Comparison of ENCODE assay signal across 1 cellular context in the genomic region with DNA sequence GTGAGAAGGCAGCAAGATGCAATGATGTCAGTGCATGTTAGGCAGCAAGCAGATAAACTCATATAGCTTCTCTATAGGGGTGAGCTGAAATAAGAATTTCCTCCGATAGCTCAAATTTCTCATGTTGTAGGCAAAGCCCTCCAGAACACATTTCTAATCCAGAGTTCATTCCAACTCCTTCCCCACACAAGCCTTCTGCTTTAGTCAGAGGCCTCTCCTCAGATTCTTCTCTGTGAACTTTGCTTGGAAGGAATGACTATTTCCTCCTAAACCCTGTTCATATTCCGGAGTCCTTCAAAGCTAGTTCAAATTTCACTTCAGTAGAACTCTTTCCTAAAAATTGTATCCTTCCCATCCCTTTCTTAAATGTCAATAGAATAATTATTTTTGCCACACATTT.
TF ChIP-seq lines count a peak whose summit lies in the region.

No MANE protein-coding gene starts in this region.

TF ChIP-seq in GM12878, 131 proteins besides CTCF, POLR2A, EP300 and RAD21:
- no peak for TF ChIP-seq FOS (IDR thresholded peaks at IDR 0.05; ENCODE audit: borderline replicate concordance, extremely low read depth, insufficient read length)
- TF ChIP-seq, protein P1, sequence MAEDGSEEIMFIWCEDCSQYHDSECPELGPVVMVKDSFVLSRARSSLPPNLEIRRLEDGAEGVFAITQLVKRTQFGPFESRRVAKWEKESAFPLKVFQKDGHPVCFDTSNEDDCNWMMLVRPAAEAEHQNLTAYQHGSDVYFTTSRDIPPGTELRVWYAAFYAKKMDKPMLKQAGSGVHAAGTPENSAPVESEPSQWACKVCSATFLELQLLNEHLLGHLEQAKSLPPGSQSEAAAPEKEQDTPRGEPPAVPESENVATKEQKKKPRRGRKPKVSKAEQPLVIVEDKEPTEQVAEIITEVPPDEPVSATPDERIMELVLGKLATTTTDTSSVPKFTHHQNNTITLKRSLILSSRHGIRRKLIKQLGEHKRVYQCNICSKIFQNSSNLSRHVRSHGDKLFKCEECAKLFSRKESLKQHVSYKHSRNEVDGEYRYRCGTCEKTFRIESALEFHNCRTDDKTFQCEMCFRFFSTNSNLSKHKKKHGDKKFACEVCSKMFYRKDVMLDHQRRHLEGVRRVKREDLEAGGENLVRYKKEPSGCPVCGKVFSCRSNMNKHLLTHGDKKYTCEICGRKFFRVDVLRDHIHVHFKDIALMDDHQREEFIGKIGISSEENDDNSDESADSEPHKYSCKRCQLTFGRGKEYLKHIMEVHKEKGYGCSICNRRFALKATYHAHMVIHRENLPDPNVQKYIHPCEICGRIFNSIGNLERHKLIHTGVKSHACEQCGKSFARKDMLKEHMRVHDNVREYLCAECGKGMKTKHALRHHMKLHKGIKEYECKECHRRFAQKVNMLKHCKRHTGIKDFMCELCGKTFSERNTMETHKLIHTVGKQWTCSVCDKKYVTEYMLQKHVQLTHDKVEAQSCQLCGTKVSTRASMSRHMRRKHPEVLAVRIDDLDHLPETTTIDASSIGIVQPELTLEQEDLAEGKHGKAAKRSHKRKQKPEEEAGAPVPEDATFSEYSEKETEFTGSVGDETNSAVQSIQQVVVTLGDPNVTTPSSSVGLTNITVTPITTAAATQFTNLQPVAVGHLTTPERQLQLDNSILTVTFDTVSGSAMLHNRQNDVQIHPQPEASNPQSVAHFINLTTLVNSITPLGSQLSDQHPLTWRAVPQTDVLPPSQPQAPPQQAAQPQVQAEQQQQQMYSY (CRISPR knock-in tag; IDR thresholded peaks at IDR 0.05) = no peak
- TF ChIP-seq MXI1 (IDR thresholded peaks at IDR 0.05; ENCODE audit: low read depth, low read length) = no peak
- no peak for TF ChIP-seq MYB (IDR thresholded peaks at IDR 0.05; ENCODE audit: borderline replicate concordance, low read depth, low read length)
